In the genomic region with DNA sequence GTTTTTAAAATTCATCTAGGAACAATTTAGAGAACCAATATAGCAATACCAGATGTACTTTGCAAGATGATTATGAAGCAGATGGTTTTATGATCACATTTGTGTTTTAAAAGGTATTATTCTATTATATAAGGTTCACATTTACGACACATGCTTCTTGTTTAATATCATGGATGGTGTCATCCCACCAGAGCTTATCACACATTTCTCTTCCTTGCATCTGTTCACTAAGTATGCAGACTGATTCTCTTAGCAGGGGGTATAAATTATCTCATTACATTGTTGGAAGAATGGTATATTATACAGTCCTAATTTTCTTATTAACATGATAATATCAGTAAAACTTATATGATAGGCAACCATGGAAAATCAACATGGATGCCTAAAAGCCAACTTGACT, we compare ENCODE assay signal across 19 cellular contexts.
"Had no signal": no experiment of that assay in that cellular context is flagged by ENCODE, and none has a peak within 500 bp of the region (broad histone marks: within the 10 kb centered on the region; RNA-seq: fewer than 3 reads in every experiment).

No MANE protein-coding gene starts in this region.

- H3K36me3 Mint-ChIP-seq: T-cell had no signal

- H3K9me3 Mint-ChIP-seq: T-cell had no signal

- H3K27ac ChIP-seq: RWPE1 had no signal

- H3K4me1 Mint-ChIP-seq: T-cell had no signal

- ATAC-seq: Panc1, PC-3, T-cell had no signal

- DNase-seq: KBM-7, MV-4-11, NCI-H1048, NCI-H1105, NCI-H1417, NCI-H1436 treated with DMSO at 0.1 percent for 48 hours, NCI-H1694, NCI-H187 treated with DMSO at 0.1 percent for 48 hours, NCI-H2029 treated with DMSO at 0.1 percent for 48 hours, NCI-H2171 treated with DMSO at 0.1 percent for 48 hours, NCI-H345, NCI-H446 treated with DMSO at 0.1 percent for 48 hours, NCI-H510A treated with DMSO at 0.1 percent for 48 hours, PC-3, SHP77, SW 1271, T-cell had no signal

- H3K27ac Mint-ChIP-seq: T-cell had no signal

- H3K4me3 Mint-ChIP-seq: T-cell had no signal
